ENCODE assay signal across 23 cellular contexts in the genomic region with DNA sequence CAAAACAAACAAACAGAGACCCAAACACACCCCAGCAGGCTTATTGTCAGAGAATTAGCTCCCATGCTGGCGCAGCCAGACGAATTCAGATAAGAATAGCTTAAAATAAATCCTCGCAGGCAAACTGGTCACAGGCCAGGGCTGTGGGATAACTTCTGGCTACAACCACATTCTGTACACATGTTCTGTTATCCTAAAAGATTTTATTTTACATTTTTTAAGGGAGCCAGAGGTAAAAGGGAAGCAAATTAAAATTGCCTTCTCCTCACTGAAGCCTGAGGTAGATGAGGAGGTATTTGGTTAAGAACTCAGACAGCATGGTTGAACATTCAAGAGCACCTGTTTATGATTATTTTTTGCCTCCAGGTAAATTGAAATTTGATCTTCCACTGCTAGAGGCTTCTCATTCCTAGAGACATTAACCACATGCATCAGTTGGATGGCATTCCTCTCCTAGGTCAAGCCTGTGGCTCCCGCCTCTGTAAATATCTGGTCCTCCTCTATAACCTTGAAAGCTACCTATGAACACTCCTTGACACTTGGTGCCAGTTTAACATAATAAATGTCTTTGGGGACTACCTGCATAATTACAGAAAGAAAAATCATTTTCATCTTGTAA.
DNase-seq lines count a peak whose midpoint lies in the region; ATAC-seq and TF ChIP-seq lines count a peak whose summit lies in the region.
"Had no signal": no experiment of that assay in that cellular context is flagged by ENCODE, and none has a peak within 500 bp of the region (broad histone marks: within the 10 kb centered on the region; RNA-seq: fewer than 3 reads in every experiment).

No MANE protein-coding gene starts in this region.

- H3K4me3 Mint-ChIP-seq in WTC11, result no peak overlapping the region; the same call in 1 of the 2 replicates
- H3K4me3 Mint-ChIP-seq: activated CD8-positive, alpha-beta memory T cell treated with anti-CD3 and anti-CD28 coated beads, Interleukin-2, amount 10 ng/mL, durations not matched to agents 7 days and 5 days; T-helper 17 cell had no signal

- CTCF ChIA-PET in WTC11 (lab: Charles Lee), result no interaction called here

- peaks cover 46% of the 10 kb centered on the region for H3K4me1 Mint-ChIP-seq in WTC11
- H3K4me1 Mint-ChIP-seq: T-helper 17 cell had no signal

- no peak overlapping the region for H3K27ac Mint-ChIP-seq in WTC11
- H3K27ac Mint-ChIP-seq: activated CD8-positive, alpha-beta memory T cell treated with anti-CD3 and anti-CD28 coated beads, Interleukin-2, amount 10 ng/mL, durations not matched to agents 7 days and 5 days; T-helper 17 cell had no signal

- TF ChIP-seq CTCF in WTC11 (IDR thresholded peaks at IDR 0.05), result no peak

- DNase-seq in COLO668 (lab: John Stamatoyannopoulos, UW; ENCODE audit: unreplicated experiment) (peak; percentile 2), NCI-H146 treated with DMSO at 0.1 percent for 48 hours (lab: John Stamatoyannopoulos, UW; ENCODE audit: unreplicated experiment) (peak; percentile 60), WTC11 (ENCODE audit: low spot score) (no peak), left ventricle myocardium superior (peak; percentile 43), AML-193 (lab: John Stamatoyannopoulos, UW) (no peak), amygdala (lab: John Stamatoyannopoulos, UW) (no peak)
- DNase-seq in stimulated activated CD4-positive, alpha-beta T cell treated with anti-CD3 and anti-CD28 coated beads, Interleukin-4, amount 100 ng/mL, for 4 hours, result no peak
- DNase-seq: activated CD4-positive, CD25-positive, alpha-beta regulatory T cell treated with anti-CD3 and anti-CD28 coated beads, Interleukin-2, amount 50 U/mL, for 72 hours; activated CD8-positive, alpha-beta memory T cell treated with anti-CD3 and anti-CD28 coated beads, Interleukin-2, amount 10 ng/mL, durations not matched to agents 7 days and 5 days; activated gamma-delta T cell treated with Interleukin-2 at 50 U/mL for 16 hours; anterior cingulate cortex; dermis blood vessel endothelial cell; GDM1; GOT3; mucosa of descending colon; NCI-H1436; NCI-H774; nucleus accumbens; stimulated activated CD4-positive, alpha-beta T cell treated with anti-CD3 and anti-CD28 coated beads, Interleukin-2, amount 100 ng/mL, for 24 hours; substantia nigra; T-helper 17 cell had no signal

- no peaks in the 10 kb centered on the region; the same call in 1 of the 2 replicates for H3K27me3 Mint-ChIP-seq in WTC11 (ENCODE audit: low read depth)

- H3K36me3 Mint-ChIP-seq in WTC11, result no peaks in the 10 kb centered on the region

- POLR2A ChIA-PET in WTC11 (lab: Charles Lee), result no interaction called here

- peak; percentile 34; the same call in 1 of the 2 replicates for ATAC-seq in WTC11
- peak; percentile 94 for ATAC-seq in left ventricle myocardium superior
- ATAC-seq in HG03571 (IDR thresholded peaks at IDR 0.05; ENCODE audit: unreplicated experiment), result no peak
- ATAC-seq: activated CD8-positive, alpha-beta memory T cell treated with anti-CD3 and anti-CD28 coated beads, Interleukin-2, amount 10 ng/mL, durations not matched to agents 7 days and 5 days; mucosa of descending colon; sciatic nerve; T-helper 17 cell had no signal

- intact Hi-C loops in left ventricle myocardium superior (cut with micrococcal nuclease), result no loop called here

- H3K9me3 Mint-ChIP-seq in WTC11, result no peaks in the 10 kb centered on the region

TF ChIP-seq in WTC11, 78 proteins besides CTCF, POLR2A, EP300 and RAD21:
- TF ChIP-seq ZNF138 (CRISPR knock-in tag; conservative IDR thresholded peaks at IDR 0.05) (no peak), SMAD4 (CRISPR knock-in tag; IDR thresholded peaks at IDR 0.05) (no peak), ZBTB21 (CRISPR knock-in tag; IDR thresholded peaks at IDR 0.05; ENCODE audit: borderline replicate concordance) (no peak), ZNF671 (CRISPR knock-in tag; IDR thresholded peaks at IDR 0.05) (no peak), NFE2L1 (CRISPR knock-in tag; IDR thresholded peaks at IDR 0.05) (no peak), ZNF317 (CRISPR knock-in tag; IDR thresholded peaks at IDR 0.05; ENCODE audit: borderline replicate concordance, low read depth) (no peak)
- TF ChIP-seq, protein P1, sequence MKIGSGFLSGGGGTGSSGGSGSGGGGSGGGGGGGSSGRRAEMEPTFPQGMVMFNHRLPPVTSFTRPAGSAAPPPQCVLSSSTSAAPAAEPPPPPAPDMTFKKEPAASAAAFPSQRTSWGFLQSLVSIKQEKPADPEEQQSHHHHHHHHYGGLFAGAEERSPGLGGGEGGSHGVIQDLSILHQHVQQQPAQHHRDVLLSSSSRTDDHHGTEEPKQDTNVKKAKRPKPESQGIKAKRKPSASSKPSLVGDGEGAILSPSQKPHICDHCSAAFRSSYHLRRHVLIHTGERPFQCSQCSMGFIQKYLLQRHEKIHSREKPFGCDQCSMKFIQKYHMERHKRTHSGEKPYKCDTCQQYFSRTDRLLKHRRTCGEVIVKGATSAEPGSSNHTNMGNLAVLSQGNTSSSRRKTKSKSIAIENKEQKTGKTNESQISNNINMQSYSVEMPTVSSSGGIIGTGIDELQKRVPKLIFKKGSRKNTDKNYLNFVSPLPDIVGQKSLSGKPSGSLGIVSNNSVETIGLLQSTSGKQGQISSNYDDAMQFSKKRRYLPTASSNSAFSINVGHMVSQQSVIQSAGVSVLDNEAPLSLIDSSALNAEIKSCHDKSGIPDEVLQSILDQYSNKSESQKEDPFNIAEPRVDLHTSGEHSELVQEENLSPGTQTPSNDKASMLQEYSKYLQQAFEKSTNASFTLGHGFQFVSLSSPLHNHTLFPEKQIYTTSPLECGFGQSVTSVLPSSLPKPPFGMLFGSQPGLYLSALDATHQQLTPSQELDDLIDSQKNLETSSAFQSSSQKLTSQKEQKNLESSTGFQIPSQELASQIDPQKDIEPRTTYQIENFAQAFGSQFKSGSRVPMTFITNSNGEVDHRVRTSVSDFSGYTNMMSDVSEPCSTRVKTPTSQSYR (CRISPR knock-in tag; IDR thresholded peaks at IDR 0.05), result no peak
- TF ChIP-seq, protein P2, sequence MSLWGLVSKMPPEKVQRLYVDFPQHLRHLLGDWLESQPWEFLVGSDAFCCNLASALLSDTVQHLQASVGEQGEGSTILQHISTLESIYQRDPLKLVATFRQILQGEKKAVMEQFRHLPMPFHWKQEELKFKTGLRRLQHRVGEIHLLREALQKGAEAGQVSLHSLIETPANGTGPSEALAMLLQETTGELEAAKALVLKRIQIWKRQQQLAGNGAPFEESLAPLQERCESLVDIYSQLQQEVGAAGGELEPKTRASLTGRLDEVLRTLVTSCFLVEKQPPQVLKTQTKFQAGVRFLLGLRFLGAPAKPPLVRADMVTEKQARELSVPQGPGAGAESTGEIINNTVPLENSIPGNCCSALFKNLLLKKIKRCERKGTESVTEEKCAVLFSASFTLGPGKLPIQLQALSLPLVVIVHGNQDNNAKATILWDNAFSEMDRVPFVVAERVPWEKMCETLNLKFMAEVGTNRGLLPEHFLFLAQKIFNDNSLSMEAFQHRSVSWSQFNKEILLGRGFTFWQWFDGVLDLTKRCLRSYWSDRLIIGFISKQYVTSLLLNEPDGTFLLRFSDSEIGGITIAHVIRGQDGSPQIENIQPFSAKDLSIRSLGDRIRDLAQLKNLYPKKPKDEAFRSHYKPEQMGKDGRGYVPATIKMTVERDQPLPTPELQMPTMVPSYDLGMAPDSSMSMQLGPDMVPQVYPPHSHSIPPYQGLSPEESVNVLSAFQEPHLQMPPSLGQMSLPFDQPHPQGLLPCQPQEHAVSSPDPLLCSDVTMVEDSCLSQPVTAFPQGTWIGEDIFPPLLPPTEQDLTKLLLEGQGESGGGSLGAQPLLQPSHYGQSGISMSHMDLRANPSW (CRISPR knock-in tag; conservative IDR thresholded peaks at IDR 0.05; ENCODE audit: low read depth), result no peak
- TF ChIP-seq, protein P3, sequence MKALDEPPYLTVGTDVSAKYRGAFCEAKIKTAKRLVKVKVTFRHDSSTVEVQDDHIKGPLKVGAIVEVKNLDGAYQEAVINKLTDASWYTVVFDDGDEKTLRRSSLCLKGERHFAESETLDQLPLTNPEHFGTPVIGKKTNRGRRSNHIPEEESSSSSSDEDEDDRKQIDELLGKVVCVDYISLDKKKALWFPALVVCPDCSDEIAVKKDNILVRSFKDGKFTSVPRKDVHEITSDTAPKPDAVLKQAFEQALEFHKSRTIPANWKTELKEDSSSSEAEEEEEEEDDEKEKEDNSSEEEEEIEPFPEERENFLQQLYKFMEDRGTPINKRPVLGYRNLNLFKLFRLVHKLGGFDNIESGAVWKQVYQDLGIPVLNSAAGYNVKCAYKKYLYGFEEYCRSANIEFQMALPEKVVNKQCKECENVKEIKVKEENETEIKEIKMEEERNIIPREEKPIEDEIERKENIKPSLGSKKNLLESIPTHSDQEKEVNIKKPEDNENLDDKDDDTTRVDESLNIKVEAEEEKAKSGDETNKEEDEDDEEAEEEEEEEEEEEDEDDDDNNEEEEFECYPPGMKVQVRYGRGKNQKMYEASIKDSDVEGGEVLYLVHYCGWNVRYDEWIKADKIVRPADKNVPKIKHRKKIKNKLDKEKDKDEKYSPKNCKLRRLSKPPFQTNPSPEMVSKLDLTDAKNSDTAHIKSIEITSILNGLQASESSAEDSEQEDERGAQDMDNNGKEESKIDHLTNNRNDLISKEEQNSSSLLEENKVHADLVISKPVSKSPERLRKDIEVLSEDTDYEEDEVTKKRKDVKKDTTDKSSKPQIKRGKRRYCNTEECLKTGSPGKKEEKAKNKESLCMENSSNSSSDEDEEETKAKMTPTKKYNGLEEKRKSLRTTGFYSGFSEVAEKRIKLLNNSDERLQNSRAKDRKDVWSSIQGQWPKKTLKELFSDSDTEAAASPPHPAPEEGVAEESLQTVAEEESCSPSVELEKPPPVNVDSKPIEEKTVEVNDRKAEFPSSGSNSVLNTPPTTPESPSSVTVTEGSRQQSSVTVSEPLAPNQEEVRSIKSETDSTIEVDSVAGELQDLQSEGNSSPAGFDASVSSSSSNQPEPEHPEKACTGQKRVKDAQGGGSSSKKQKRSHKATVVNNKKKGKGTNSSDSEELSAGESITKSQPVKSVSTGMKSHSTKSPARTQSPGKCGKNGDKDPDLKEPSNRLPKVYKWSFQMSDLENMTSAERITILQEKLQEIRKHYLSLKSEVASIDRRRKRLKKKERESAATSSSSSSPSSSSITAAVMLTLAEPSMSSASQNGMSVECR (CRISPR knock-in tag; IDR thresholded peaks at IDR 0.05; ENCODE audit: borderline replicate concordance), result no peak

Comparison
In these comparisons a context has a peak if more than half of its experiments do, and no peak if none do; other contexts are left out.
1. DNase-seq: peak in COLO668 (single experiment), NCI-H146 treated with DMSO at 0.1 percent for 48 hours (single experiment) and left ventricle myocardium superior (single experiment); none in WTC11 (single experiment), AML-193 (0 of 2), amygdala (0 of 56) and stimulated activated CD4-positive, alpha-beta T cell treated with anti-CD3 and anti-CD28 coated beads, Interleukin-4, amount 100 ng/mL, for 4 hours (0 of 2).